Comparison of ENCODE assay signal across 24 cellular contexts in genomic region chr3:11933529-11933928, GRCh38.
"Had no signal": no experiment of that assay in that cellular context is flagged by ENCODE, and none has a peak within 500 bp of the region (broad histone marks: within the 10 kb centered on the region; RNA-seq: fewer than 3 reads in every experiment).

No MANE protein-coding gene starts in this region.

- H3K27ac ChIP-seq: epithelial cell of prostate, esophagus squamous epithelium, gastrocnemius medialis, heart right ventricle, left lung, lower lobe of right lung had no signal

- H3K4me3 Mint-ChIP-seq: dendritic cell treated with granulocyte-macrophage colony-stimulating factor and Interleukin-4, amounts not matched to agents 40 ng/mL and 50 ng/mL, for 4 days; effector memory CD8-positive, alpha-beta T cell; endodermal cell had no signal

- H3K27ac Mint-ChIP-seq: dendritic cell treated with granulocyte-macrophage colony-stimulating factor and Interleukin-4, amounts not matched to agents 40 ng/mL and 50 ng/mL, for 4 days; endodermal cell had no signal

- H3K4me3 ChIP-seq: esophagus squamous epithelium, gastrocnemius medialis, heart right ventricle, left lung, lower lobe of right lung had no signal

- H3K9me3 Mint-ChIP-seq: dendritic cell treated with granulocyte-macrophage colony-stimulating factor and Interleukin-4, amounts not matched to agents 40 ng/mL and 50 ng/mL, for 4 days; endodermal cell had no signal

- DNase-seq: cortex of kidney; effector CD8-positive, alpha-beta T cell; effector memory CD8-positive, alpha-beta T cell; endodermal cell; erythroblast; esophagus squamous epithelium; foreskin fibroblast; foreskin melanocyte; gastrocnemius medialis; glutamatergic neuron; heart right ventricle; hippocampal formation; left cardiac atrium; left lung; left ventricle myocardium superior; lower lobe of right lung; mesenchymal stem cell; midbrain had no signal

- H3K27me3 Mint-ChIP-seq: dendritic cell treated with granulocyte-macrophage colony-stimulating factor and Interleukin-4, amounts not matched to agents 40 ng/mL and 50 ng/mL, for 4 days had no signal

- FAIRE-seq: colon, endometrium, islet of Langerhans, keratinocyte had no signal
